Comparison of ENCODE assay signal across 15 cellular contexts in genomic region chrX:48578661-48579128, GRCh38. TPM values are rescaled to one million over a fixed set of nuclear protein-coding genes. Genes with fewer than 3 reads are reported as not detected.
DNase-seq lines count a peak whose midpoint lies in the region; ATAC-seq, FAIRE-seq and TF ChIP-seq lines count a peak whose summit lies in the region.
"Had no signal": no experiment of that assay in that cellular context is flagged by ENCODE, and none has a peak within 500 bp of the region (broad histone marks: within the 10 kb centered on the region; RNA-seq: fewer than 3 reads in every experiment).

No MANE protein-coding gene starts in this region.

- H3K4me3 ChIP-seq in HepG2 (replicated peaks in 1 of 3; ENCODE audit: insufficient read depth in 1 of 3, low read depth in 2 of 3, low read length in 3 of 3) = no peak overlapping the region
- H3K4me3 ChIP-seq in right lobe of liver = no peak overlapping the region
- H3K4me3 ChIP-seq: colonic mucosa, psoas muscle, thyroid gland had no signal

- POLR2A ChIA-PET in HepG2 (lab: Yijun Ruan, JAX) = interaction anchor here (0.8 to 2.1 kb wide), 5 partner anchors 10 to 134 kb away, joined by 3 to 8 read pairs (median 5); partner anchors contain the start of gene TBC1D25

- peaks cover 6 to 13% of the 10 kb centered on the region in 2 donors for H3K4me1 Mint-ChIP-seq in effector memory CD8-positive, alpha-beta T cell (ENCODE audit: low read depth in 2 of 2)
- H3K4me1 Mint-ChIP-seq in stimulated activated naive B cell treated with anti-CD40 and anti-IgM and Interleukin-4, amounts not matched to agents 10 μg/mL and 1 μg/mL and 100 μg/mL, for 72 hours = peaks cover 9 to 13% of the 10 kb centered on the region in 2 donors

- H3K4me2 ChIP-seq in HepG2 (ENCODE audit: low read depth, low read length) = no peak overlapping the region

- H3K79me2 ChIP-seq in HepG2 (ENCODE audit: insufficient read depth, low read length) = peaks cover 16% of the 10 kb centered on the region

- peaks cover 6% of the 10 kb centered on the region for H4K20me1 ChIP-seq in HepG2 (ENCODE audit: insufficient read depth, low read length)

- H3K4me1 ChIP-seq in HepG2 (ENCODE audit: insufficient read depth, low read length) = peaks cover 34% of the 10 kb centered on the region
- H3K4me1 ChIP-seq in right lobe of liver = peaks cover 0 to 10% (median 0%) of the 10 kb centered on the region in 4 donors
- H3K4me1 ChIP-seq: colonic mucosa had no signal

- in situ Hi-C loops in HepG2 (cut with HindIII; ENCODE audit: extremely low pct_ligation_motif_present, low pct_unique_long_range_greater_than_20kb) = no loop called here

- no peak overlapping the region for H2AFZ ChIP-seq in HepG2 (ENCODE audit: low read length)

- CTCF ChIA-PET in HepG2 (lab: Yijun Ruan, JAX; ENCODE audit: low intra/inter-chr PET ratio, low total read pairs) = no interaction called here

- BruUV-seq in HepG2 (replicated peaks; lab: Mats Ljungman, UMichigan) = no TSS peak

- ATAC-seq in HepG2 = no peak
- no peak for ATAC-seq in right lobe of liver
- no peak for ATAC-seq in effector memory CD8-positive, alpha-beta T cell (replicated peaks)
- no peak for ATAC-seq in stimulated activated naive B cell treated with anti-CD40 and anti-IgM and Interleukin-4, amounts not matched to agents 10 μg/mL and 1 μg/mL and 100 μg/mL, for 72 hours (replicated peaks)
- ATAC-seq in GM19463 (IDR thresholded peaks at IDR 0.05; ENCODE audit: unreplicated experiment) = no peak
- ATAC-seq: left cardiac atrium, psoas muscle had no signal

- intact Hi-C loops in HepG2 (cut with micrococcal nuclease; ENCODE audit: unreplicated experiment) = no loop called here
- intact Hi-C loops in right lobe of liver (cut with DNase I) = no loop called here

- H3K36me3 ChIP-seq in HepG2 (replicated peaks in 1 of 2; ENCODE audit: control insufficient read depth in 1 of 2, insufficient read depth in 2 of 2, low read length in 2 of 2) (peaks cover 4 to 32% of the 10 kb centered on the region in 2 experiments; a peak in 4 of 5 replicates), right lobe of liver (peaks cover 0 to 32% (median 14%) of the 10 kb centered on the region in 4 donors)
- H3K36me3 ChIP-seq: colonic mucosa had no signal

- H3K27me3 Mint-ChIP-seq in effector memory CD8-positive, alpha-beta T cell = no peaks in the 10 kb centered on the region
- no peaks in the 10 kb centered on the region for H3K27me3 Mint-ChIP-seq in stimulated activated naive B cell treated with anti-CD40 and anti-IgM and Interleukin-4, amounts not matched to agents 10 μg/mL and 1 μg/mL and 100 μg/mL, for 72 hours

- H3K9ac ChIP-seq in HepG2 (ENCODE audit: insufficient read depth, low read depth, low read length) = no peak overlapping the region

- no peak for FAIRE-seq in HepG2 (lab: Jason Lieb, UNC)

- peak in 1 of 2 experiments; percentile 32; a peak in 1 of 4 replicates for TF ChIP-seq POLR2A in HepG2 (IDR thresholded peaks at IDR 0.05; ENCODE audit: insufficient read depth in 1 of 2, low read depth in 2 of 2, low read length in 2 of 2)
- no peak for TF ChIP-seq POLR2A in right lobe of liver (IDR thresholded peaks at IDR 0.05)

- no peak overlapping the region for H3K27ac ChIP-seq in HepG2 (ENCODE audit: extremely low read length, insufficient read depth, low read length)
- H3K27ac ChIP-seq in right lobe of liver = no peak overlapping the region
- H3K27ac ChIP-seq: colonic mucosa, psoas muscle, thyroid gland had no signal

- H3K36me3 Mint-ChIP-seq in effector memory CD8-positive, alpha-beta T cell (ENCODE audit: insufficient read depth) = peaks cover 59% of the 10 kb centered on the region
- peaks cover 22 to 48% of the 10 kb centered on the region in 2 donors for H3K36me3 Mint-ChIP-seq in stimulated activated naive B cell treated with anti-CD40 and anti-IgM and Interleukin-4, amounts not matched to agents 10 μg/mL and 1 μg/mL and 100 μg/mL, for 72 hours

- peak overlapping the region; percentile 28 to 81 for H3K27ac Mint-ChIP-seq in effector memory CD8-positive, alpha-beta T cell
- H3K27ac Mint-ChIP-seq in stimulated activated naive B cell treated with anti-CD40 and anti-IgM and Interleukin-4, amounts not matched to agents 10 μg/mL and 1 μg/mL and 100 μg/mL, for 72 hours = peak overlapping the region; percentile 7

- no peak overlapping the region for H3K4me3 Mint-ChIP-seq in effector memory CD8-positive, alpha-beta T cell
- H3K4me3 Mint-ChIP-seq in stimulated activated naive B cell treated with anti-CD40 and anti-IgM and Interleukin-4, amounts not matched to agents 10 μg/mL and 1 μg/mL and 100 μg/mL, for 72 hours = peak overlapping the region; percentile 41 to 55

- DNase-seq in HepG2 (ENCODE audit: low spot score) = no peak
- DNase-seq in right lobe of liver = no peak
- DNase-seq in effector memory CD8-positive, alpha-beta T cell = no peak
- no peak for DNase-seq in stimulated activated naive B cell treated with anti-CD40 and anti-IgM and Interleukin-4, amounts not matched to agents 10 μg/mL and 1 μg/mL and 100 μg/mL, for 72 hours
- DNase-seq in NCI-H2196 treated with DMSO at 0.1 percent for 48 hours (lab: John Stamatoyannopoulos, UW; ENCODE audit: unreplicated experiment) = no peak
- no peak for DNase-seq in NCI-H1694 (lab: John Stamatoyannopoulos, UW)
- DNase-seq: C1 segment of cervical spinal cord; colonic mucosa; erythroblast; left cardiac atrium; NK-92 treated with Interleukin-12 subunit alpha and Interleukin-12 subunit beta, amount 100 ng/mL, for 24 hours; psoas muscle; thyroid gland had no signal

- 100% methylated on average over 1 of the region's 2 CpGs for WGBS in HepG2 (ENCODE audit: low lambda C conversion rate)
- WGBS in right lobe of liver (ENCODE audit: insufficient coverage, low coverage, low lambda C conversion rate, missing lambda C conversion rate) = 52% methylated on average over 2 of the region's 2 CpGs

- H3K27me3 ChIP-seq in HepG2 (ENCODE audit: control insufficient read depth in 1 of 2, insufficient read depth in 2 of 2, low read length in 2 of 2) (no peaks in the 10 kb centered on the region; a peak in 1 of 5 replicates), right lobe of liver (no peaks in the 10 kb centered on the region)
- H3K27me3 ChIP-seq: colonic mucosa, thyroid gland had no signal

- TF ChIP-seq RAD21 in HepG2 (CRISPR knock-in tag; IDR thresholded peaks at IDR 0.05) = no peak

- TF ChIP-seq EP300 in HepG2 (IDR thresholded peaks at IDR 0.05; ENCODE audit: low read depth in 2 of 2, low read length in 2 of 2) (no peak), HepG2 (CRISPR knock-in tag; IDR thresholded peaks at IDR 0.05; ENCODE audit: borderline replicate concordance) (no peak)

- TF ChIP-seq CTCF in HepG2 (CRISPR knock-in tag; IDR thresholded peaks at IDR 0.05) (no peak), right lobe of liver (IDR thresholded peaks at IDR 0.05) (no peak)

- no peaks in the 10 kb centered on the region for H3K9me3 Mint-ChIP-seq in effector memory CD8-positive, alpha-beta T cell
- no peaks in the 10 kb centered on the region for H3K9me3 Mint-ChIP-seq in stimulated activated naive B cell treated with anti-CD40 and anti-IgM and Interleukin-4, amounts not matched to agents 10 μg/mL and 1 μg/mL and 100 μg/mL, for 72 hours

- H3K9me3 ChIP-seq in HepG2 (ENCODE audit: low read length) (no peaks in the 10 kb centered on the region), right lobe of liver (no peaks in the 10 kb centered on the region)
- H3K9me3 ChIP-seq: colonic mucosa, psoas muscle, thyroid gland had no signal

RNA-seq across cellular contexts. Expression of gene RBM3, which starts 4.4 kb away (rescaled TPM):
- total RNA-seq in HepG2 (2016; rRNA removed; fragmentation: Illumina TruSeq; extraction: Trizol) = 182 and 239 TPM in 2 replicates
- 72.2 and 83.3 TPM in 2 replicates for total RNA-seq in HepG2 (2016; cell fraction: cytosol; rRNA removed; fragmentation: Illumina TruSeq; extraction: Trizol; ENCODE audit: low read depth)
- 186 and 267 TPM in 2 replicates for total RNA-seq in HepG2 (2016; cell fraction: insoluble cytoplasmic fraction; rRNA removed; fragmentation: Illumina TruSeq; extraction: Trizol)
- 111 and 139 TPM in 2 replicates for total RNA-seq in HepG2 (2016; cell fraction: membrane; rRNA removed; fragmentation: Illumina TruSeq; extraction: Trizol)
- total RNA-seq in HepG2 (2016; cell fraction: nucleus; rRNA removed; fragmentation: Illumina TruSeq; extraction: Trizol) = 96.1 and 99.4 TPM in 2 replicates
- polyA plus RNA-seq in HepG2 (2011; rRNA removed) = 109 and 123 TPM in 2 replicates
- 78.5 and 83.5 TPM in 2 replicates for polyA plus RNA-seq in HepG2 (2011; cell fraction: cytosol; rRNA removed)
- 120 and 154 TPM in 2 replicates for polyA plus RNA-seq in HepG2 (2011; cell fraction: nucleus; rRNA removed)
- 62.4 and 136 TPM in 2 replicates for polyA plus RNA-seq in HepG2 (2012)
- polyA plus RNA-seq in HepG2 (2016; cell fraction: cytosol; fragmentation: Illumina TruSeq; extraction: Trizol; ENCODE audit: low read depth) = 83.2 and 86.4 TPM in 2 replicates
- polyA plus RNA-seq in HepG2 (2016; cell fraction: insoluble cytoplasmic fraction; fragmentation: Illumina TruSeq; extraction: Trizol; ENCODE audit: low read depth) = 284 and 351 TPM in 2 replicates
- polyA plus RNA-seq in HepG2 (2016; cell fraction: membrane; fragmentation: Illumina TruSeq; extraction: Trizol; ENCODE audit: low read depth) = 125 and 144 TPM in 2 replicates
- 196 and 214 TPM in 2 replicates for polyA plus RNA-seq in HepG2 (2016; cell fraction: nucleus; fragmentation: Illumina TruSeq; extraction: Trizol; ENCODE audit: insufficient read depth, low read depth)
- polyA minus RNA-seq in HepG2 (2011; rRNA and poly(A)+ RNA removed; ENCODE audit: low replicate concordance) = 139 and 240 TPM in 2 replicates
- 47.4 and 57.2 TPM in 2 replicates for polyA minus RNA-seq in HepG2 (2011; cell fraction: cytosol; rRNA and poly(A)+ RNA removed)
- polyA minus RNA-seq in HepG2 (2011; cell fraction: nucleus; rRNA and poly(A)+ RNA removed) = 163 and 176 TPM in 2 replicates
- 10 to 100 TPM; 14.7 to 69.0 (median 57.7) TPM for total RNA-seq in right lobe of liver
- polyA plus RNA-seq in PFSK-1 (2012; ENCODE audit: insufficient read length, low read depth) = 208 TPM

RNA-seq across cellular contexts. Expression of gene WDR13, which starts 18.6 kb away (rescaled TPM):
- total RNA-seq in HepG2 (2016; rRNA removed; fragmentation: Illumina TruSeq; extraction: Trizol) (19.3 and 28.7 TPM in 2 replicates), right lobe of liver (100 to 1,000 TPM in 2 of 6 experiments, 10 to 100 TPM in 4; 46.5 to 193 (median 80.8) TPM)
- total RNA-seq in HepG2 (2016; cell fraction: cytosol; rRNA removed; fragmentation: Illumina TruSeq; extraction: Trizol; ENCODE audit: low read depth) = 23.0 and 33.2 TPM in 2 replicates
- total RNA-seq in HepG2 (2016; cell fraction: insoluble cytoplasmic fraction; rRNA removed; fragmentation: Illumina TruSeq; extraction: Trizol) = 20.8 and 29.5 TPM in 2 replicates
- total RNA-seq in HepG2 (2016; cell fraction: membrane; rRNA removed; fragmentation: Illumina TruSeq; extraction: Trizol) = 42.7 and 44.4 TPM in 2 replicates
- total RNA-seq in HepG2 (2016; cell fraction: nucleus; rRNA removed; fragmentation: Illumina TruSeq; extraction: Trizol) = 15.9 and 18.0 TPM in 2 replicates
- polyA plus RNA-seq in HepG2 (2011; rRNA removed) = 37.1 and 52.7 TPM in 2 replicates
- 31.9 and 50.0 TPM in 2 replicates for polyA plus RNA-seq in HepG2 (2011; cell fraction: cytosol; rRNA removed)
- polyA plus RNA-seq in HepG2 (2011; cell fraction: nucleus; rRNA removed) = 389 and 473 TPM in 2 replicates
- 55.2 and 81.7 TPM in 2 replicates for polyA plus RNA-seq in HepG2 (2012)
- 21.0 and 24.5 TPM in 2 replicates for polyA plus RNA-seq in HepG2 (2016; cell fraction: cytosol; fragmentation: Illumina TruSeq; extraction: Trizol; ENCODE audit: low read depth)
- 20.4 and 20.7 TPM in 2 replicates for polyA plus RNA-seq in HepG2 (2016; cell fraction: insoluble cytoplasmic fraction; fragmentation: Illumina TruSeq; extraction: Trizol; ENCODE audit: low read depth)
- polyA plus RNA-seq in HepG2 (2016; cell fraction: membrane; fragmentation: Illumina TruSeq; extraction: Trizol; ENCODE audit: low read depth) = 28.5 and 34.5 TPM in 2 replicates
- 29.3 and 35.6 TPM in 2 replicates for polyA plus RNA-seq in HepG2 (2016; cell fraction: nucleus; fragmentation: Illumina TruSeq; extraction: Trizol; ENCODE audit: insufficient read depth, low read depth)
- polyA minus RNA-seq in HepG2 (2011; rRNA and poly(A)+ RNA removed; ENCODE audit: low replicate concordance) = 95.4 and 111 TPM in 2 replicates
- 39.0 and 46.7 TPM in 2 replicates for polyA minus RNA-seq in HepG2 (2011; cell fraction: cytosol; rRNA and poly(A)+ RNA removed)
- 36.2 and 42.4 TPM in 2 replicates for polyA minus RNA-seq in HepG2 (2011; cell fraction: nucleus; rRNA and poly(A)+ RNA removed)
- 271 TPM for polyA plus RNA-seq in PFSK-1 (2012; ENCODE audit: insufficient read length, low read depth)

RNA-seq across cellular contexts. Expression of gene TBC1D25, which starts 39.2 kb away (rescaled TPM):
- total RNA-seq in HepG2 (2016; rRNA removed; fragmentation: Illumina TruSeq; extraction: Trizol) (3.2 and 3.5 TPM in 2 replicates), right lobe of liver (1 to 10 TPM; 4.3 to 7.5 (median 5.6) TPM)
- total RNA-seq in HepG2 (2016; cell fraction: cytosol; rRNA removed; fragmentation: Illumina TruSeq; extraction: Trizol; ENCODE audit: low read depth) = 1.0 and 1.1 TPM in 2 replicates
- total RNA-seq in HepG2 (2016; cell fraction: insoluble cytoplasmic fraction; rRNA removed; fragmentation: Illumina TruSeq; extraction: Trizol) = 3.4 and 3.6 TPM in 2 replicates
- total RNA-seq in HepG2 (2016; cell fraction: membrane; rRNA removed; fragmentation: Illumina TruSeq; extraction: Trizol) = 5.5 and 6.0 TPM in 2 replicates
- total RNA-seq in HepG2 (2016; cell fraction: nucleus; rRNA removed; fragmentation: Illumina TruSeq; extraction: Trizol) = 2.8 and 3.4 TPM in 2 replicates
- polyA plus RNA-seq in HepG2 (2011; rRNA removed) = 4.7 and 6.0 TPM in 2 replicates
- 4.6 TPM in 2 replicates for polyA plus RNA-seq in HepG2 (2011; cell fraction: cytosol; rRNA removed)
- 16.8 and 21.5 TPM in 2 replicates for polyA plus RNA-seq in HepG2 (2011; cell fraction: nucleus; rRNA removed)
- polyA plus RNA-seq in HepG2 (2012) = 4.8 and 7.9 TPM in 2 replicates
- polyA plus RNA-seq in HepG2 (2016; cell fraction: cytosol; fragmentation: Illumina TruSeq; extraction: Trizol; ENCODE audit: low read depth) = 2.1 and 2.3 TPM in 2 replicates
- polyA plus RNA-seq in HepG2 (2016; cell fraction: insoluble cytoplasmic fraction; fragmentation: Illumina TruSeq; extraction: Trizol; ENCODE audit: low read depth) = 4.0 and 6.3 TPM in 2 replicates
- 4.8 and 5.4 TPM in 2 replicates for polyA plus RNA-seq in HepG2 (2016; cell fraction: membrane; fragmentation: Illumina TruSeq; extraction: Trizol; ENCODE audit: low read depth)
- polyA plus RNA-seq in HepG2 (2016; cell fraction: nucleus; fragmentation: Illumina TruSeq; extraction: Trizol; ENCODE audit: insufficient read depth, low read depth) = 11.5 and 15.0 TPM in 2 replicates
- polyA minus RNA-seq in HepG2 (2011; rRNA and poly(A)+ RNA removed; ENCODE audit: low replicate concordance) = 10.9 and 19.7 TPM in 2 replicates
- polyA minus RNA-seq in HepG2 (2011; cell fraction: cytosol; rRNA and poly(A)+ RNA removed) = 5.1 and 5.5 TPM in 2 replicates
- polyA minus RNA-seq in HepG2 (2011; cell fraction: nucleus; rRNA and poly(A)+ RNA removed) = 7.9 and 9.4 TPM in 2 replicates
- 23.5 TPM for polyA plus RNA-seq in PFSK-1 (2012; ENCODE audit: insufficient read length, low read depth)

RNA-seq across cellular contexts. Expression of gene EBP, which starts 57.1 kb away (rescaled TPM):
- 162 and 260 TPM in 2 replicates for total RNA-seq in HepG2 (2016; rRNA removed; fragmentation: Illumina TruSeq; extraction: Trizol)
- total RNA-seq in HepG2 (2016; cell fraction: cytosol; rRNA removed; fragmentation: Illumina TruSeq; extraction: Trizol; ENCODE audit: low read depth) = 147 and 171 TPM in 2 replicates
- 146 and 274 TPM in 2 replicates for total RNA-seq in HepG2 (2016; cell fraction: insoluble cytoplasmic fraction; rRNA removed; fragmentation: Illumina TruSeq; extraction: Trizol)
- total RNA-seq in HepG2 (2016; cell fraction: membrane; rRNA removed; fragmentation: Illumina TruSeq; extraction: Trizol) = 149 and 167 TPM in 2 replicates
- 182 and 206 TPM in 2 replicates for total RNA-seq in HepG2 (2016; cell fraction: nucleus; rRNA removed; fragmentation: Illumina TruSeq; extraction: Trizol)
- polyA plus RNA-seq in HepG2 (2011; rRNA removed) = 106 and 162 TPM in 2 replicates
- polyA plus RNA-seq in HepG2 (2011; cell fraction: cytosol; rRNA removed) = 168 and 176 TPM in 2 replicates
- polyA plus RNA-seq in HepG2 (2011; cell fraction: nucleus; rRNA removed) = 94.7 and 111 TPM in 2 replicates
- polyA plus RNA-seq in HepG2 (2012) = 122 and 141 TPM in 2 replicates
- 138 and 157 TPM in 2 replicates for polyA plus RNA-seq in HepG2 (2016; cell fraction: cytosol; fragmentation: Illumina TruSeq; extraction: Trizol; ENCODE audit: low read depth)
- 129 and 142 TPM in 2 replicates for polyA plus RNA-seq in HepG2 (2016; cell fraction: insoluble cytoplasmic fraction; fragmentation: Illumina TruSeq; extraction: Trizol; ENCODE audit: low read depth)
- polyA plus RNA-seq in HepG2 (2016; cell fraction: membrane; fragmentation: Illumina TruSeq; extraction: Trizol; ENCODE audit: low read depth) = 117 and 128 TPM in 2 replicates
- polyA plus RNA-seq in HepG2 (2016; cell fraction: nucleus; fragmentation: Illumina TruSeq; extraction: Trizol; ENCODE audit: insufficient read depth, low read depth) = 318 and 347 TPM in 2 replicates
- polyA minus RNA-seq in HepG2 (2011; rRNA and poly(A)+ RNA removed; ENCODE audit: low replicate concordance) = 268 and 948 TPM in 2 replicates
- 59.2 and 70.4 TPM in 2 replicates for polyA minus RNA-seq in HepG2 (2011; cell fraction: cytosol; rRNA and poly(A)+ RNA removed)
- 25.6 and 30.3 TPM in 2 replicates for polyA minus RNA-seq in HepG2 (2011; cell fraction: nucleus; rRNA and poly(A)+ RNA removed)
- 100 to 1,000 TPM; 150 to 276 (median 225) TPM for total RNA-seq in right lobe of liver
- polyA plus RNA-seq in PFSK-1 (2012; ENCODE audit: insufficient read length, low read depth) = 64.8 TPM

Comparison
In these comparisons a context has a peak if more than half of its experiments do, and no peak if none do; other contexts are left out.
1. H3K4me3 Mint-ChIP-seq: peak in stimulated activated naive B cell treated with anti-CD40 and anti-IgM and Interleukin-4, amounts not matched to agents 10 μg/mL and 1 μg/mL and 100 μg/mL, for 72 hours (2 of 2); none in effector memory CD8-positive, alpha-beta T cell (0 of 2).